In the genomic region with DNA sequence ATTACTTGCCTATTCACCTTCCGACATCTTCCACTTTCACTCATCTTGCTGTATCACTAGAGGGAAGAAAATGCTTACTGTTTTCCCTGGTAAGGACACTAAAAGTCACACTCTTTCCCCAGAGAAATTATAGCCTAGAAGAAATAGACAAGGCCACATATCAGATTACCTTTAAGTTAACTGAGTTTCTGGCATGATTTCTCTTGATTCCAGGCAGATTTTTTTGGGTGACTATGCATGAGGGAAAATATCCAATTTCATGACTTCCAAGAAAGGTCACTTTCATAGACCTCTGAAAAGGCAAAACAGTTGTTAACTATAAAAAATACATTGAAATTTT, we compare ENCODE assay signal across 22 cellular contexts. TPM values are rescaled to one million over a fixed set of nuclear protein-coding genes. Genes with fewer than 3 reads are reported as not detected.
A peak's percentile ranks its signal among the peaks of the same experiment; 100 is the strongest.
DNase-seq lines count a peak whose midpoint lies in the region; ATAC-seq and TF ChIP-seq lines count a peak whose summit lies in the region.
"Had no signal": no experiment of that assay in that cellular context is flagged by ENCODE, and none has a peak within 500 bp of the region (broad histone marks: within the 10 kb centered on the region; RNA-seq: fewer than 3 reads in every experiment).

No MANE protein-coding gene starts in this region.

- H3K79me2 ChIP-seq in smooth muscle cell (ENCODE audit: low read depth): peaks cover 100% of the 10 kb centered on the region

- H3K4me1 ChIP-seq in adipocyte (ENCODE audit: control insufficient read depth, insufficient read depth, low read length) (peaks cover 18% of the 10 kb centered on the region), mesodermal cell (ENCODE audit: control insufficient read depth, insufficient read depth, low read length, poor library complexity, severe bottlenecking) (peaks cover 4% of the 10 kb centered on the region), smooth muscle cell (ENCODE audit: low read depth) (no peaks in the 10 kb centered on the region)
- H3K4me1 ChIP-seq: SJSA1 had no signal

- H3K27me3 ChIP-seq in adipocyte (replicated peaks; ENCODE audit: control insufficient read depth, insufficient read depth, low read length): no peaks in the 10 kb centered on the region
- H3K27me3 ChIP-seq in smooth muscle cell (ENCODE audit: low read depth): no peaks in the 10 kb centered on the region
- H3K27me3 ChIP-seq: SJSA1 had no signal

- TF ChIP-seq CTCF in smooth muscle cell (IDR thresholded peaks at IDR 0.05; ENCODE audit: borderline replicate concordance, insufficient read depth, poor library complexity, severe bottlenecking) (no peak), GM20000 (IDR thresholded peaks at IDR 0.05; ENCODE audit: extremely low read depth, missing control alignments) (no peak)

- H3K9me3 ChIP-seq in adipocyte (ENCODE audit: control insufficient read depth, low read length) (peaks cover 10% of the 10 kb centered on the region), mesodermal cell (ENCODE audit: control insufficient read depth, low read length) (peaks cover 6% of the 10 kb centered on the region), smooth muscle cell (replicated peaks; ENCODE audit: low read depth) (no peaks in the 10 kb centered on the region)

- ATAC-seq in GM21723 (IDR thresholded peaks at IDR 0.05; ENCODE audit: unreplicated experiment): no peak
- ATAC-seq: activated CD4-positive, alpha-beta T cell treated with anti-CD3 and anti-CD28 coated beads for 36 hours; stimulated activated naive CD8-positive, alpha-beta T cell treated with anti-CD3 and anti-CD28 coated beads, Interleukin-15, Interleukin-2, amounts not matched to agents 100 U/mL and 50 U/mL, for 24 hours; T-helper 17 cell had no signal

- WGBS in mesodermal cell (ENCODE audit: insufficient coverage in 2 of 2), 2 experiments: 100% methylated on average over 1 of the region's 1 CpG; no CpG with 5 or more reads in 1 of the 2 experiments
- WGBS in smooth muscle cell (ENCODE audit: low lambda C conversion rate): 90% methylated on average over 1 of the region's 1 CpG

- H3K4me3 ChIP-seq in adipocyte (ENCODE audit: low read length) (no peak overlapping the region), mesodermal cell (ENCODE audit: extremely low read depth, insufficient read depth, low read length, poor library complexity, severe bottlenecking) (no peak overlapping the region), smooth muscle cell (no peak overlapping the region)
- H3K4me3 ChIP-seq: lung, SJSA1 had no signal

- H3K27ac ChIP-seq in mesodermal cell (ENCODE audit: low read depth, low read length, severe bottlenecking): peak overlapping the region; percentile 6
- H3K27ac ChIP-seq in smooth muscle cell (ENCODE audit: low read depth): peak overlapping the region; percentile 39
- H3K27ac ChIP-seq: 22Rv1, SJSA1 had no signal

- H4K20me1 ChIP-seq in smooth muscle cell (ENCODE audit: low read depth): peaks cover 78% of the 10 kb centered on the region

- DNase-seq in NCI-H2171 treated with DMSO at 0.1 percent for 48 hours (lab: John Stamatoyannopoulos, UW): peak; percentile 29
- DNase-seq in NCI-H2171 (lab: John Stamatoyannopoulos, UW): no peak
- DNase-seq in adipocyte (ENCODE audit: low read depth): peak; percentile 62
- no peak for DNase-seq in smooth muscle cell (lab: John Stamatoyannopoulos, UW; ENCODE audit: unreplicated experiment)
- no peak for DNase-seq in GM20000 (ENCODE audit: low spot score)
- no peak for DNase-seq in NCI-H2081 treated with DMSO at 0.1 percent for 48 hours (lab: John Stamatoyannopoulos, UW)
- DNase-seq: activated CD4-positive, alpha-beta T cell treated with anti-CD3 and anti-CD28 coated beads for 36 hours; activated CD8-positive, alpha-beta memory T cell treated with anti-CD3 and anti-CD28 coated beads for 24 hours; activated naive CD4-positive, alpha-beta T cell; activated T-cell treated with anti-CD3 and anti-CD28 coated beads, Interleukin-2, amount 50 U/mL, for 24 hours; amniotic stem cell; GF-D8; H7; kidney; NCI-H1694 treated with DMSO at 0.1 percent for 48 hours; stimulated activated naive CD8-positive, alpha-beta T cell treated with anti-CD3 and anti-CD28 coated beads, Interleukin-15, Interleukin-2, amounts not matched to agents 100 U/mL and 50 U/mL, for 24 hours; T-helper 17 cell had no signal

- H3K4me2 ChIP-seq in smooth muscle cell: no peak overlapping the region

- peaks cover 7% of the 10 kb centered on the region for H3F3A ChIP-seq in smooth muscle cell (ENCODE audit: low read depth)

- no peak overlapping the region for H3K9ac ChIP-seq in adipocyte (ENCODE audit: low read length)
- no peak overlapping the region for H3K9ac ChIP-seq in smooth muscle cell (ENCODE audit: low read depth)

- H2AFZ ChIP-seq in smooth muscle cell (ENCODE audit: low read depth): no peak overlapping the region

- H3K36me3 ChIP-seq in adipocyte (ENCODE audit: control insufficient read depth, insufficient read depth, low read length, severe bottlenecking): peaks cover 14% of the 10 kb centered on the region
- peaks cover 11% of the 10 kb centered on the region for H3K36me3 ChIP-seq in mesodermal cell (ENCODE audit: control insufficient read depth, insufficient read depth, low read length)
- H3K36me3 ChIP-seq in smooth muscle cell (ENCODE audit: low read depth): no peaks in the 10 kb centered on the region

RNA-seq across cellular contexts. Expression of gene TCF12, which starts 30.3 kb away (rescaled TPM):
- polyA plus RNA-seq in mesodermal cell (2013, experiment 1 of 2): 110 TPM
- polyA plus RNA-seq in mesodermal cell (2013, experiment 2 of 2): 89.0 TPM
- total RNA-seq in smooth muscle cell: 136 and 302 TPM in 2 replicates
- polyA plus RNA-seq in smooth muscle cell: 50.3 and 54.1 TPM in 2 replicates

Comparison
In these comparisons a context has a peak if more than half of its experiments do, and no peak if none do; other contexts are left out.
1. DNase-seq: peak in NCI-H2171 treated with DMSO at 0.1 percent for 48 hours (single experiment) and adipocyte (single experiment); none in NCI-H2171 (single experiment), smooth muscle cell (single experiment), GM20000 (single experiment) and NCI-H2081 treated with DMSO at 0.1 percent for 48 hours (single experiment).